10 cellular contexts compared by ENCODE assay signal in genomic region chr3:149489060-149489690, GRCh38. TPM values are rescaled to one million over a fixed set of nuclear protein-coding genes. Genes with fewer than 3 reads are reported as not detected.
DNase-seq lines count a peak whose midpoint lies in the region; ATAC-seq and TF ChIP-seq lines count a peak whose summit lies in the region.
"Had no signal": no experiment of that assay in that cellular context is flagged by ENCODE, and none has a peak within 500 bp of the region (broad histone marks: within the 10 kb centered on the region; RNA-seq: fewer than 3 reads in every experiment).

No MANE protein-coding gene starts in this region.

- no peak for TF ChIP-seq EP300 in sigmoid colon (IDR thresholded peaks at IDR 0.05)

- TF ChIP-seq CTCF in C4-2B (conservative IDR thresholded peaks at IDR 0.05) = peak; percentile 82
- TF ChIP-seq CTCF in testis (IDR thresholded peaks at IDR 0.05) = peak in 1 of 3 experiments; percentile 51
- no peak for TF ChIP-seq CTCF in sigmoid colon (IDR thresholded peaks at IDR 0.05)

- H3K27me3 ChIP-seq in testis = no peaks in the 10 kb centered on the region
- no peaks in the 10 kb centered on the region for H3K27me3 ChIP-seq in MG63
- no peaks in the 10 kb centered on the region for H3K27me3 ChIP-seq in sigmoid colon

- peak; percentile 67 for DNase-seq in iPS-NIHi11 (ENCODE audit: low spot score)
- no peak for DNase-seq in testis
- no peak for DNase-seq in MG63
- no peak for DNase-seq in sigmoid colon
- DNase-seq in NCI-H2107 (lab: John Stamatoyannopoulos, UW) = no peak
- DNase-seq: activated gamma-delta T cell, NCI-H2029 had no signal

- H3K4me1 ChIP-seq in testis = no peaks in the 10 kb centered on the region
- H3K4me1 ChIP-seq in sigmoid colon = no peaks in the 10 kb centered on the region

- no peaks in the 10 kb centered on the region for H3K36me3 ChIP-seq in testis (ENCODE audit: low read depth, missing control alignments)
- H3K36me3 ChIP-seq in MG63 = no peaks in the 10 kb centered on the region
- H3K36me3 ChIP-seq in sigmoid colon = no peaks in the 10 kb centered on the region

- no peaks in the 10 kb centered on the region for H3K9me3 ChIP-seq in testis
- peaks cover 3% of the 10 kb centered on the region; the same call in 1 of the 2 replicates for H3K9me3 ChIP-seq in MG63
- no peaks in the 10 kb centered on the region for H3K9me3 ChIP-seq in sigmoid colon

- TF ChIP-seq POLR2A in testis (IDR thresholded peaks at IDR 0.05) = no peak
- no peak for TF ChIP-seq POLR2A in sigmoid colon (IDR thresholded peaks at IDR 0.05)

- WGBS in testis, 2 donors = 83 to 86% methylated on average over 6 of the region's 6 CpGs
- 65 to 73% methylated on average over 6 of the region's 6 CpGs for WGBS in sigmoid colon, 2 donors

- ATAC-seq in GM18502 (IDR thresholded peaks at IDR 0.05; ENCODE audit: poor library complexity, unreplicated experiment) = peak; percentile 69
- peak; percentile 82 for ATAC-seq in SK-N-SH treated with all-trans-retinoic acid at 6 μM for 48 hours

- peak overlapping the region; percentile 26 for H3K27ac ChIP-seq in C4-2B
- H3K27ac ChIP-seq in testis = no peak overlapping the region
- no peak overlapping the region for H3K27ac ChIP-seq in sigmoid colon

- H3K4me3 ChIP-seq in testis = no peak overlapping the region
- no peak overlapping the region for H3K4me3 ChIP-seq in MG63
- H3K4me3 ChIP-seq in sigmoid colon = no peak overlapping the region

- intact Hi-C loops in testis (cut with DNase I; ENCODE audit: low total_unique reads) = loop anchor here (10.0 kb wide), 1 partner anchor 94 kb away; no protein-coding TSS in a partner anchor
- intact Hi-C loops in sigmoid colon (cut with DNase I) = no loop called here

TF ChIP-seq in SK-N-SH treated with all-trans-retinoic acid at 6 μM for 48 hours, 23 proteins besides CTCF, POLR2A, EP300 and RAD21:
- TF ChIP-seq CREB5 (CRISPR knock-in tag; IDR thresholded peaks at IDR 0.05; ENCODE audit: low read depth) (no peak), PATZ1 (CRISPR knock-in tag; IDR thresholded peaks at IDR 0.05; ENCODE audit: borderline replicate concordance) (0 out of 2 replicates have a peak, but pooled peaks have one; percentile 21)

RNA-seq across cellular contexts. Expression of gene TM4SF4, which starts 14.7 kb away (rescaled TPM):
- total RNA-seq in testis = under 1 TPM; 0.12 to 0.39 TPM
- polyA plus RNA-seq in testis (ENCODE audit: insufficient read depth, low read depth, low replicate concordance) = 1.4 TPM
- total RNA-seq in MG63 (2014; rRNA removed; shearing (Covaris generic); ENCODE audit: low replicate concordance) = not detected in 2 replicates
- total RNA-seq in sigmoid colon = 10 to 100 TPM in 2 of 4 donors, 1 to 10 TPM in 2; 4.1 to 17.1 (median 10.6) TPM
- 1 to 10 TPM in 1 of 3 donors, under 1 TPM in 1, not detected in 1; 0.92 to 5.8 TPM for polyA plus RNA-seq in sigmoid colon
